ENCODE assay signal across 10 cellular contexts in genomic region chr3:172517859-172518466, GRCh38. TPM values are rescaled to one million over a fixed set of nuclear protein-coding genes. Genes with fewer than 3 reads are reported as not detected.
DNase-seq lines count a peak whose midpoint lies in the region; ATAC-seq, FAIRE-seq and TF ChIP-seq lines count a peak whose summit lies in the region.
"Had no signal": no experiment of that assay in that cellular context is flagged by ENCODE, and none has a peak within 500 bp of the region (broad histone marks: within the 10 kb centered on the region; RNA-seq: fewer than 3 reads in every experiment).

No MANE protein-coding gene starts in this region.

- peaks cover 85 to 93% (median 88%) of the 10 kb centered on the region in 3 donors for H3K4me1 Mint-ChIP-seq in T-cell
- peaks cover 83% of the 10 kb centered on the region for H3K4me1 Mint-ChIP-seq in activated T-cell treated with anti-CD3 and anti-CD28 coated beads, Interleukin-2, amount 50 U/mL, for 4 hours (ENCODE audit: low read depth)

- peak overlapping the region; percentile 84 for H3K4me2 ChIP-seq in keratinocyte (ENCODE audit: control insufficient read depth, extremely low read depth, insufficient read depth, low read depth, low read length)

- no peaks in the 10 kb centered on the region for H3K27me3 ChIP-seq in keratinocyte (ENCODE audit: control insufficient read depth, extremely low read depth, insufficient read depth, low read length)

- no peak overlapping the region for H3K9ac ChIP-seq in keratinocyte (ENCODE audit: control insufficient read depth, extremely low read depth, insufficient read depth, low read length)

- no peaks in the 10 kb centered on the region for H3K9me3 Mint-ChIP-seq in T-cell
- no peaks in the 10 kb centered on the region for H3K9me3 Mint-ChIP-seq in activated T-cell treated with anti-CD3 and anti-CD28 coated beads, Interleukin-2, amount 50 U/mL, for 4 hours

- POLR2A ChIA-PET in T-cell (lab: Charles Lee): interaction anchor here (0.6 to 0.7 kb wide), 2 partner anchors 232 to 1101 kb away, joined by 3 read pairs; partner anchors contain the start of gene ECT2 (in 1 of the 2)

- peaks cover 46% of the 10 kb centered on the region for H3K36me3 Mint-ChIP-seq in T-cell
- H3K36me3 Mint-ChIP-seq in activated T-cell treated with anti-CD3 and anti-CD28 coated beads, Interleukin-2, amount 50 U/mL, for 4 hours (ENCODE audit: insufficient read depth): peaks cover 29% of the 10 kb centered on the region

- FAIRE-seq in keratinocyte (lab: Jason Lieb, UNC): no peak
- FAIRE-seq in HTR-8/SVneo (lab: Jason Lieb, UNC): no peak
- FAIRE-seq: G401.6 had no signal

- peaks cover 0 to 4% of the 10 kb centered on the region in 2 experiments for H3K36me3 ChIP-seq in keratinocyte (ENCODE audit: control insufficient read depth in 2 of 2, extremely low read depth in 1 of 2, insufficient read depth in 2 of 2, low read length in 2 of 2)

- no peaks in the 10 kb centered on the region for H3K9me1 ChIP-seq in keratinocyte (ENCODE audit: control insufficient read depth, extremely low read depth, insufficient read depth, low read length)

- no peak for TF ChIP-seq CTCF in keratinocyte (optimal IDR thresholded peaks at IDR 0.05 in 1 of 3, IDR thresholded peaks at IDR 0.05 in 1 of 3, conservative IDR thresholded peaks at IDR 0.05 in 1 of 3; ENCODE audit: extremely low read depth in 1 of 3, insufficient read depth in 2 of 3, low read length in 3 of 3)

- H3K4me3 Mint-ChIP-seq in T-cell: peak overlapping the region; percentile 54 to 93 (median 63)
- H3K4me3 Mint-ChIP-seq in activated T-cell treated with anti-CD3 and anti-CD28 coated beads, Interleukin-2, amount 50 U/mL, for 4 hours: peak overlapping the region; percentile 69

- H3K4me3 ChIP-seq in keratinocyte (ENCODE audit: control insufficient read depth in 2 of 3, extremely low read depth in 1 of 3, insufficient read depth in 2 of 3, low read depth in 1 of 3, low read length in 3 of 3): no peak overlapping the region

- no peaks in the 10 kb centered on the region for H3K79me2 ChIP-seq in keratinocyte (ENCODE audit: control insufficient read depth, insufficient read depth, low read length)

- peaks cover 53% of the 10 kb centered on the region for H3K4me1 ChIP-seq in keratinocyte (ENCODE audit: control insufficient read depth, extremely low read depth, insufficient read depth, low read length)

- no peaks in the 10 kb centered on the region for H4K20me1 ChIP-seq in keratinocyte (ENCODE audit: control insufficient read depth, extremely low read depth, insufficient read depth, low read length)

- peak overlapping the region; percentile 94 to 97 for H3K27ac Mint-ChIP-seq in T-cell

- H2AFZ ChIP-seq in keratinocyte (ENCODE audit: control insufficient read depth, low read length): peak overlapping the region; percentile 2

- H3K27ac ChIP-seq in keratinocyte (ENCODE audit: control insufficient read depth, insufficient read depth, low read length): peak overlapping the region; percentile 97

- H3K9me3 ChIP-seq in keratinocyte (ENCODE audit: control insufficient read depth, low read depth, low read length): no peaks in the 10 kb centered on the region

- DNase-seq in T-cell (peak in 5 of 34 experiments; percentile 11 to 29 (median 20)), keratinocyte (ENCODE audit: low read depth, low spot score) (no peak), NCI-H2171 treated with DMSO at 0.1 percent for 48 hours (lab: John Stamatoyannopoulos, UW) (no peak), HTR-8/SVneo (ENCODE audit: insufficient read length, low spot score) (no peak)
- DNase-seq in activated T-cell treated with anti-CD3 and anti-CD28 coated beads, Interleukin-2, amount 50 U/mL, for 4 hours: peak; percentile 50
- DNase-seq in stimulated activated CD8-positive, alpha-beta memory T cell treated with anti-CD3 and anti-CD28 coated beads, Interleukin-7, amount 100 ng/mL, for 4 hours (ENCODE audit: low read depth in 2 of 2): peak; percentile 33 to 66

- dilution Hi-C loops in keratinocyte (cut with MboI; ENCODE audit: extremely low pct_ligation_motif_present, low sequenced_read_pairs): no loop called here

- no peaks in the 10 kb centered on the region for H3K27me3 Mint-ChIP-seq in T-cell
- no peaks in the 10 kb centered on the region for H3K27me3 Mint-ChIP-seq in activated T-cell treated with anti-CD3 and anti-CD28 coated beads, Interleukin-2, amount 50 U/mL, for 4 hours (ENCODE audit: low read depth)

- ATAC-seq in T-cell (replicated peaks in 1 of 4) (peak; percentile 29 to 48 (median 46)), HG02981 (IDR thresholded peaks at IDR 0.05; ENCODE audit: unreplicated experiment) (no peak), GM21381 (IDR thresholded peaks at IDR 0.05; ENCODE audit: unreplicated experiment) (no peak)
- peak; percentile 63 to 67 for ATAC-seq in activated T-cell treated with anti-CD3 and anti-CD28 coated beads, Interleukin-2, amount 50 U/mL, for 4 hours
- ATAC-seq: Panc1 had no signal

- CTCF ChIA-PET in T-cell (lab: Charles Lee): interaction anchor here in 1 of 2 donors (1.6 to 2.3 kb wide), 2 partner anchors 77 to 78 kb away, joined by 5 to 10 read pairs; no protein-coding TSS in a partner anchor

RNA-seq across cellular contexts. Expression of gene TNFSF10, which starts 5.3 kb away (rescaled TPM):
- 10 to 100 TPM; 22.3 to 49.7 (median 35.8) TPM for total RNA-seq in T-cell
- total RNA-seq in activated T-cell treated with anti-CD3 and anti-CD28 coated beads, Interleukin-2, amount 50 U/mL, for 4 hours: 10 to 100 TPM; 12.9 to 24.3 (median 18.8) TPM
- polyA plus RNA-seq in keratinocyte: 21.7 to 47.2 TPM (median 22.2 TPM) in 3 replicates
- polyA plus RNA-seq in keratinocyte (2011; ENCODE audit: low read depth): 30.2 TPM
- 8.4 and 14.6 TPM in 2 replicates for polyA plus RNA-seq in keratinocyte (2011; cell fraction: cytosol; rRNA removed)
- 39.4 and 45.3 TPM in 2 replicates for polyA plus RNA-seq in keratinocyte (2011; cell fraction: nucleus; rRNA removed)
- polyA plus RNA-seq in keratinocyte (2012; ENCODE audit: low replicate concordance): 18.6 and 28.6 TPM in 2 replicates
- polyA minus RNA-seq in keratinocyte: 17.3 to 42.2 TPM (median 17.9 TPM) in 3 replicates
- polyA minus RNA-seq in keratinocyte (2011; cell fraction: cytosol; rRNA and poly(A)+ RNA removed): 4.6 TPM
- polyA minus RNA-seq in keratinocyte (2011; cell fraction: nucleus; rRNA and poly(A)+ RNA removed): 27.8 and 41.7 TPM in 2 replicates

Comparison
In these comparisons a context has a peak if more than half of its experiments do, and no peak if none do; other contexts are left out.
1. ATAC-seq: peak in T-cell (4 of 4) and activated T-cell treated with anti-CD3 and anti-CD28 coated beads, Interleukin-2, amount 50 U/mL, for 4 hours (2 of 2); none in HG02981 (single experiment) and GM21381 (single experiment).
2. DNase-seq: peak in activated T-cell treated with anti-CD3 and anti-CD28 coated beads, Interleukin-2, amount 50 U/mL, for 4 hours (single experiment) and stimulated activated CD8-positive, alpha-beta memory T cell treated with anti-CD3 and anti-CD28 coated beads, Interleukin-7, amount 100 ng/mL, for 4 hours (2 of 2); none in keratinocyte (single experiment), NCI-H2171 treated with DMSO at 0.1 percent for 48 hours (single experiment) and HTR-8/SVneo (single experiment).